In the genomic region with DNA sequence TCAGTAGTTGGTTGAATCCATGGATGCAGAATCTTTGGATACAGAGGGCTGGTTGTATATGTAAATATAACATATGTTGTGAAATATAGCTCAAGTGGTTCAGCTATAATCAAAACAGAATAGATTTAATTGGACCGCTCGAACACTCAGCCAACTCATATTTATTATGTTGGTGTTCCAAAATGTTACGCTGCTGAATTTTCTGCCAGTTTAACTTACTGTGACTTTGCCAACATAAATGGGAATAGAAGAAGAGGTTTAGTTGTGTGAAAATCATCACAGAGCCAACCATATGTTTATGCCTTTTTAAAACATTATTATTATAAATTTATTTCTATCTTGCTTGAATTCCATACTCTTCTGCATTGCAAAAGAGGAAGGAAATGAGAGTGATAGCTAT, we compare ENCODE assay signal across 33 cellular contexts.
"Had no signal": no experiment of that assay in that cellular context is flagged by ENCODE, and none has a peak within 500 bp of the region (broad histone marks: within the 10 kb centered on the region; RNA-seq: fewer than 3 reads in every experiment).

No MANE protein-coding gene starts in this region.

- H3K4me3 ChIP-seq: MG63 had no signal

- H3K36me3 ChIP-seq: MG63 had no signal

- DNase-seq: Karpas-422, MG63, MM.1S, MV-4-11, NCI-H1048, NCI-H1092, NCI-H1092 treated with DMSO at 0.1 percent for 48 hours, NCI-H1105, NCI-H1105 treated with DMSO at 0.1 percent for 48 hours, NCI-H1417, NCI-H1417 treated with DMSO at 0.1 percent for 48 hours, NCI-H1436, NCI-H1436 treated with DMSO at 0.1 percent for 48 hours, NCI-H146, NCI-H1694, NCI-H1694 treated with DMSO at 0.1 percent for 48 hours, NCI-H187, NCI-H187 treated with DMSO at 0.1 percent for 48 hours, NCI-H1930, NCI-H2029, NCI-H2029 treated with DMSO at 0.1 percent for 48 hours, NCI-H2081, NCI-H2081 treated with DMSO at 0.1 percent for 48 hours, NCI-H2107, NCI-H2171, NCI-H2171 treated with DMSO at 0.1 percent for 48 hours, NCI-H2227 treated with DMSO at 0.1 percent for 48 hours, NCI-H226, NCI-H345, NCI-H446, NCI-H446 treated with DMSO at 0.1 percent for 48 hours, NCI-H510A, NCI-H510A treated with DMSO at 0.1 percent for 48 hours had no signal

- H3K27me3 ChIP-seq: MG63 had no signal

- H3K9me3 ChIP-seq: MG63 had no signal
